2 cellular contexts compared by ENCODE assay signal in the genomic region with DNA sequence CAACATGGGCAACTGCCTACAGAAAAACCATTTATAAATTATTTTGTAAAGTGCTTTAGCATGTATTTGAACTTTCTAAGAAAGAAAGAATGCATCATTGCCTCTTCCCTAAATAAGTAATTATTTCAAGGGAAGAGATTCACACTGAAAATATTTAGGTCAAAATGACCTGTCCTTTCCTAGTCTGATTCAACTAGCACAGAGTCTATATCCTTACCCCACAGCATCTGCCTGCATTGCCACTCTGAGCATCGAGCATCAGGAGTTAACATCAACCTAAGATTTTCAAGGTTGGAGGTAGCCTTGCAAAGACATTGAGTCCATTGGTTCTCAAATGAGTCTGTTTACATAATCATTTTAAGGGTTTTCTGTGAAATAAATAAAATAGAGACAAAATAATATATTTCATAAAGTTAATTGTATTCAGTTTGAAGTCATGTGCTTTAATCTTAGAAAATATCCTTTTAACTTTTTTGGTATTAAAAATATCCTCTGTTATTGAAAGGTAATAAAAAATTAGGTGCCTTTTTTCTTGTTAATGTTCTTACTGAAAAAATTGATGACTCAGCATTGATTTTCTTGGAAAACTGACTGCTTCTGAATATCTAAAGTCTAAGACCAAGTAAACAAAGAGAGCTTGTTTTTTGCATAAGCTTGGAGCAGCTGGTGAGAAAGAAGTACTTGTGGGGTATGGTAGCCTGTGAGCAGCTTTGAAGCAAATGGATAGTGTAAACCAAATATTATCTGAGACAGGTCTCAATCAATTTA.
A peak's percentile ranks its signal among the peaks of the same experiment; 100 is the strongest.
TF ChIP-seq lines count a peak whose summit lies in the region.

No MANE protein-coding gene starts in this region.

TF ChIP-seq in H1, 55 proteins besides CTCF, POLR2A, EP300 and RAD21:
- no peak for TF ChIP-seq POU5F1 (IDR thresholded peaks at IDR 0.05; ENCODE audit: low read depth, low read length)
- no peak for TF ChIP-seq GABPA (IDR thresholded peaks at IDR 0.05; ENCODE audit: borderline replicate concordance, insufficient read depth, low read length)
- TF ChIP-seq, protein P1, sequence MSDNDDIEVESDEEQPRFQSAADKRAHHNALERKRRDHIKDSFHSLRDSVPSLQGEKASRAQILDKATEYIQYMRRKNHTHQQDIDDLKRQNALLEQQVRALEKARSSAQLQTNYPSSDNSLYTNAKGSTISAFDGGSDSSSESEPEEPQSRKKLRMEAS (IDR thresholded peaks at IDR 0.05), result no peak
- no peak for TF ChIP-seq SAP30 (IDR thresholded peaks at IDR 0.05; ENCODE audit: insufficient read depth, insufficient replicate concordance, low read length)
- TF ChIP-seq HDAC6 (IDR thresholded peaks at IDR 0.05; ENCODE audit: low read depth, low read length), result no peak
- TF ChIP-seq MAFK (IDR thresholded peaks at IDR 0.05; ENCODE audit: low read depth, low read length), result peak; percentile 99

TF ChIP-seq in neural cell, 6 proteins besides CTCF, POLR2A, EP300 and RAD21:
- TF ChIP-seq EZH2 (IDR thresholded peaks at IDR 0.05; ENCODE audit: borderline replicate concordance, insufficient read depth, low read length, poor library complexity, severe bottlenecking) (no peak), MXI1 (conservative IDR thresholded peaks at IDR 0.05; ENCODE audit: poor library complexity, severe bottlenecking) (no peak), TAF1 (IDR thresholded peaks at IDR 0.05; ENCODE audit: low read depth) (no peak), SMC3 (conservative IDR thresholded peaks at IDR 0.05; ENCODE audit: poor library complexity) (no peak), POLR2AphosphoS5 (IDR thresholded peaks at IDR 0.05) (no peak)
- TF ChIP-seq, protein P2, sequence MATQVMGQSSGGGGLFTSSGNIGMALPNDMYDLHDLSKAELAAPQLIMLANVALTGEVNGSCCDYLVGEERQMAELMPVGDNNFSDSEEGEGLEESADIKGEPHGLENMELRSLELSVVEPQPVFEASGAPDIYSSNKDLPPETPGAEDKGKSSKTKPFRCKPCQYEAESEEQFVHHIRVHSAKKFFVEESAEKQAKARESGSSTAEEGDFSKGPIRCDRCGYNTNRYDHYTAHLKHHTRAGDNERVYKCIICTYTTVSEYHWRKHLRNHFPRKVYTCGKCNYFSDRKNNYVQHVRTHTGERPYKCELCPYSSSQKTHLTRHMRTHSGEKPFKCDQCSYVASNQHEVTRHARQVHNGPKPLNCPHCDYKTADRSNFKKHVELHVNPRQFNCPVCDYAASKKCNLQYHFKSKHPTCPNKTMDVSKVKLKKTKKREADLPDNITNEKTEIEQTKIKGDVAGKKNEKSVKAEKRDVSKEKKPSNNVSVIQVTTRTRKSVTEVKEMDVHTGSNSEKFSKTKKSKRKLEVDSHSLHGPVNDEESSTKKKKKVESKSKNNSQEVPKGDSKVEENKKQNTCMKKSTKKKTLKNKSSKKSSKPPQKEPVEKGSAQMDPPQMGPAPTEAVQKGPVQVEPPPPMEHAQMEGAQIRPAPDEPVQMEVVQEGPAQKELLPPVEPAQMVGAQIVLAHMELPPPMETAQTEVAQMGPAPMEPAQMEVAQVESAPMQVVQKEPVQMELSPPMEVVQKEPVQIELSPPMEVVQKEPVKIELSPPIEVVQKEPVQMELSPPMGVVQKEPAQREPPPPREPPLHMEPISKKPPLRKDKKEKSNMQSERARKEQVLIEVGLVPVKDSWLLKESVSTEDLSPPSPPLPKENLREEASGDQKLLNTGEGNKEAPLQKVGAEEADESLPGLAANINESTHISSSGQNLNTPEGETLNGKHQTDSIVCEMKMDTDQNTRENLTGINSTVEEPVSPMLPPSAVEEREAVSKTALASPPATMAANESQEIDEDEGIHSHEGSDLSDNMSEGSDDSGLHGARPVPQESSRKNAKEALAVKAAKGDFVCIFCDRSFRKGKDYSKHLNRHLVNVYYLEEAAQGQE (IDR thresholded peaks at IDR 0.05; ENCODE audit: borderline replicate concordance), result no peak
